ENCODE assay signal across 2 cellular contexts in the genomic region with DNA sequence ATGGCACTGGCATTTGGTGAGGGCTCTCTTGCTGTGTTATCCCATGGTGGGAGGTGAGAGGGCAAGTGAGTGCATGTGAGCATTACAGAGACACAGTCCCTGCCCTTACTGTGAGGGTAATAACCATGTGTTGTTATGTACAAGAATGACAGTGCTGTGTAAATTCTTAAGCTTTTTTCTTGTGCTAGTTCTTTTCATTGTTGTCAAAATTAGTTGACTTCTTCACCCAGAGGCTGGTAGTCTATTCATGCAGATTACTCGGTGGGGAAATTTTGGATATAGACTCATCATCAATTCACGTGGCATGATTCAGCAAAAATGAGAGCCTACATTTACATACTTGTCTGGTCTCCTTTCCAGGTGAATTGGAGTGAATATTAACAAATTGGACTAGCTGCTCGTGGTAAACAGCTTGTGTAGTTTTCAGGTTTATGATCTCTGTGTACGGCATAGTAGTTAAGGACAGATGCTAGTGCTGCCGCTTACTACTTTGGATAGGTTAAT.
TF ChIP-seq lines count a peak whose summit lies in the region.

No MANE protein-coding gene starts in this region.

TF ChIP-seq in A549, 52 proteins besides CTCF, POLR2A, EP300 and RAD21 (continues in another document):
- TF ChIP-seq POLR2AphosphoS2 (conservative IDR thresholded peaks at IDR 0.05; ENCODE audit: low read length), result no peak
- TF ChIP-seq NFE2L2 (conservative IDR thresholded peaks at IDR 0.05; ENCODE audit: low read length), result peak; percentile 88
- TF ChIP-seq PHF8 (IDR thresholded peaks at IDR 0.05; ENCODE audit: borderline replicate concordance, low read depth), result no peak
- no peak for TF ChIP-seq FOSL2 (IDR thresholded peaks at IDR 0.05)
- no peak for TF ChIP-seq FOSL2 (CRISPR knock-in tag; IDR thresholded peaks at IDR 0.05)
- TF ChIP-seq HOXB13 (CRISPR knock-in tag; IDR thresholded peaks at IDR 0.05; ENCODE audit: low read depth), result 0 out of 2 replicates have a peak, but pooled peaks have one; percentile 55
- no peak for TF ChIP-seq KDM1A (IDR thresholded peaks at IDR 0.05; ENCODE audit: low read depth)
- no peak for TF ChIP-seq CHD2 (IDR thresholded peaks at IDR 0.05; ENCODE audit: low read length, partially characterized antibody)
- no peak for TF ChIP-seq SMC3 (IDR thresholded peaks at IDR 0.05)
- no peak for TF ChIP-seq JUNB (IDR thresholded peaks at IDR 0.05)
- no peak for TF ChIP-seq CEBPB (IDR thresholded peaks at IDR 0.05)
- no peak for TF ChIP-seq SREBF2 (IDR thresholded peaks at IDR 0.05)
- no peak for TF ChIP-seq HES2 (IDR thresholded peaks at IDR 0.05)
- TF ChIP-seq, protein P1, sequence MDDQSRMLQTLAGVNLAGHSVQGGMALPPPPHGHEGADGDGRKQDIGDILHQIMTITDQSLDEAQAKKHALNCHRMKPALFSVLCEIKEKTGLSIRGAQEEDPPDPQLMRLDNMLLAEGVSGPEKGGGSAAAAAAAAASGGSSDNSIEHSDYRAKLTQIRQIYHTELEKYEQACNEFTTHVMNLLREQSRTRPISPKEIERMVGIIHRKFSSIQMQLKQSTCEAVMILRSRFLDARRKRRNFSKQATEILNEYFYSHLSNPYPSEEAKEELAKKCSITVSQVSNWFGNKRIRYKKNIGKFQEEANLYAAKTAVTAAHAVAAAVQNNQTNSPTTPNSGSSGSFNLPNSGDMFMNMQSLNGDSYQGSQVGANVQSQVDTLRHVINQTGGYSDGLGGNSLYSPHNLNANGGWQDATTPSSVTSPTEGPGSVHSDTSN (IDR thresholded peaks at IDR 0.05), result no peak
- no peak for TF ChIP-seq ZFP36 (IDR thresholded peaks at IDR 0.05; ENCODE audit: borderline replicate concordance, partially characterized antibody)
- 0 out of 2 replicates have a peak, but pooled peaks have one; percentile 19 for TF ChIP-seq EHF (CRISPR knock-in tag; IDR thresholded peaks at IDR 0.05)
- no peak for TF ChIP-seq TFCP2L1 (CRISPR knock-in tag; IDR thresholded peaks at IDR 0.05)
- no peak for TF ChIP-seq HMGXB4 (CRISPR knock-in tag; IDR thresholded peaks at IDR 0.05; ENCODE audit: borderline replicate concordance)
- TF ChIP-seq CHD4 (IDR thresholded peaks at IDR 0.05; ENCODE audit: borderline replicate concordance), result no peak
- TF ChIP-seq FOXS1 (CRISPR knock-in tag; IDR thresholded peaks at IDR 0.05), result no peak
- TF ChIP-seq HEYL (CRISPR knock-in tag; IDR thresholded peaks at IDR 0.05), result no peak
- no peak for TF ChIP-seq TP53 (CRISPR knock-in tag; IDR thresholded peaks at IDR 0.05)
- TF ChIP-seq, protein P2, sequence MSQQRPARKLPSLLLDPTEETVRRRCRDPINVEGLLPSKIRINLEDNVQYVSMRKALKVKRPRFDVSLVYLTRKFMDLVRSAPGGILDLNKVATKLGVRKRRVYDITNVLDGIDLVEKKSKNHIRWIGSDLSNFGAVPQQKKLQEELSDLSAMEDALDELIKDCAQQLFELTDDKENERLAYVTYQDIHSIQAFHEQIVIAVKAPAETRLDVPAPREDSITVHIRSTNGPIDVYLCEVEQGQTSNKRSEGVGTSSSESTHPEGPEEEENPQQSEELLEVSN (IDR thresholded peaks at IDR 0.05; ENCODE audit: borderline replicate concordance, low read depth), result no peak
- TF ChIP-seq RARB (CRISPR knock-in tag; IDR thresholded peaks at IDR 0.05), result no peak
- TF ChIP-seq FOSB (CRISPR knock-in tag; IDR thresholded peaks at IDR 0.05), result no peak
- peak; percentile 97 for TF ChIP-seq MAFK (IDR thresholded peaks at IDR 0.05; ENCODE audit: partially characterized antibody)
- no peak for TF ChIP-seq EHMT2 (IDR thresholded peaks at IDR 0.05; ENCODE audit: low read depth)
- TF ChIP-seq, protein P3, sequence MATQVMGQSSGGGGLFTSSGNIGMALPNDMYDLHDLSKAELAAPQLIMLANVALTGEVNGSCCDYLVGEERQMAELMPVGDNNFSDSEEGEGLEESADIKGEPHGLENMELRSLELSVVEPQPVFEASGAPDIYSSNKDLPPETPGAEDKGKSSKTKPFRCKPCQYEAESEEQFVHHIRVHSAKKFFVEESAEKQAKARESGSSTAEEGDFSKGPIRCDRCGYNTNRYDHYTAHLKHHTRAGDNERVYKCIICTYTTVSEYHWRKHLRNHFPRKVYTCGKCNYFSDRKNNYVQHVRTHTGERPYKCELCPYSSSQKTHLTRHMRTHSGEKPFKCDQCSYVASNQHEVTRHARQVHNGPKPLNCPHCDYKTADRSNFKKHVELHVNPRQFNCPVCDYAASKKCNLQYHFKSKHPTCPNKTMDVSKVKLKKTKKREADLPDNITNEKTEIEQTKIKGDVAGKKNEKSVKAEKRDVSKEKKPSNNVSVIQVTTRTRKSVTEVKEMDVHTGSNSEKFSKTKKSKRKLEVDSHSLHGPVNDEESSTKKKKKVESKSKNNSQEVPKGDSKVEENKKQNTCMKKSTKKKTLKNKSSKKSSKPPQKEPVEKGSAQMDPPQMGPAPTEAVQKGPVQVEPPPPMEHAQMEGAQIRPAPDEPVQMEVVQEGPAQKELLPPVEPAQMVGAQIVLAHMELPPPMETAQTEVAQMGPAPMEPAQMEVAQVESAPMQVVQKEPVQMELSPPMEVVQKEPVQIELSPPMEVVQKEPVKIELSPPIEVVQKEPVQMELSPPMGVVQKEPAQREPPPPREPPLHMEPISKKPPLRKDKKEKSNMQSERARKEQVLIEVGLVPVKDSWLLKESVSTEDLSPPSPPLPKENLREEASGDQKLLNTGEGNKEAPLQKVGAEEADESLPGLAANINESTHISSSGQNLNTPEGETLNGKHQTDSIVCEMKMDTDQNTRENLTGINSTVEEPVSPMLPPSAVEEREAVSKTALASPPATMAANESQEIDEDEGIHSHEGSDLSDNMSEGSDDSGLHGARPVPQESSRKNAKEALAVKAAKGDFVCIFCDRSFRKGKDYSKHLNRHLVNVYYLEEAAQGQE (IDR thresholded peaks at IDR 0.05), result no peak
- 0 out of 2 replicates have a peak, but pooled peaks have one; percentile 40 for TF ChIP-seq HOXB5 (CRISPR knock-in tag; IDR thresholded peaks at IDR 0.05)

TF ChIP-seq in HepG2, 621 proteins besides CTCF, POLR2A, EP300 and RAD21:
- TF ChIP-seq, protein P4, sequence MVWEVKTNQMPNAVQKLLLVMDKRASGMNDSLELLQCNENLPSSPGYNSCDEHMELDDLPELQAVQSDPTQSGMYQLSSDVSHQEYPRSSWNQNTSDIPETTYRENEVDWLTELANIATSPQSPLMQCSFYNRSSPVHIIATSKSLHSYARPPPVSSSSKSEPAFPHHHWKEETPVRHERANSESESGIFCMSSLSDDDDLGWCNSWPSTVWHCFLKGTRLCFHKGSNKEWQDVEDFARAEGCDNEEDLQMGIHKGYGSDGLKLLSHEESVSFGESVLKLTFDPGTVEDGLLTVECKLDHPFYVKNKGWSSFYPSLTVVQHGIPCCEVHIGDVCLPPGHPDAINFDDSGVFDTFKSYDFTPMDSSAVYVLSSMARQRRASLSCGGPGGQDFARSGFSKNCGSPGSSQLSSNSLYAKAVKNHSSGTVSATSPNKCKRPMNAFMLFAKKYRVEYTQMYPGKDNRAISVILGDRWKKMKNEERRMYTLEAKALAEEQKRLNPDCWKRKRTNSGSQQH (CRISPR knock-in tag; IDR thresholded peaks at IDR 0.05; ENCODE audit: low read depth), result no peak
- TF ChIP-seq NFE2L2 (IDR thresholded peaks at IDR 0.05; ENCODE audit: low read length) (peak; percentile 72), MAFK (conservative IDR thresholded peaks at IDR 0.05 in 1 of 2, IDR thresholded peaks at IDR 0.05 in 1 of 2; ENCODE audit: low read length in 2 of 2) (peak; percentile 43 to 46), MAFF (IDR thresholded peaks at IDR 0.05; ENCODE audit: low read depth, low read length) (0 out of 2 replicates have a peak, but pooled peaks have one; percentile 25)
